9 cellular contexts compared by ENCODE assay signal in genomic region chr16:58501242-58502131, GRCh38. TPM values are rescaled to one million over a fixed set of nuclear protein-coding genes. Genes with fewer than 3 reads are reported as not detected.
DNase-seq lines count a peak whose midpoint lies in the region; ATAC-seq and TF ChIP-seq lines count a peak whose summit lies in the region.
"Had no signal": no experiment of that assay in that cellular context is flagged by ENCODE, and none has a peak within 500 bp of the region (broad histone marks: within the 10 kb centered on the region; RNA-seq: fewer than 3 reads in every experiment).

No MANE protein-coding gene starts in this region.

- TF ChIP-seq CTCF in left ventricle myocardium inferior (IDR thresholded peaks at IDR 0.05; ENCODE audit: borderline replicate concordance) (no peak), prostate gland (IDR thresholded peaks at IDR 0.05) (no peak)

- H3K27me3 Mint-ChIP-seq in activated naive CD4-positive, alpha-beta T cell treated with anti-CD3 and anti-CD28 coated beads, Interleukin-2, amount 50 U/mL, for 24 hours, result peaks cover 3% of the 10 kb centered on the region

- H3K36me3 ChIP-seq in left ventricle myocardium inferior, result peaks cover 19% of the 10 kb centered on the region
- no peaks in the 10 kb centered on the region for H3K36me3 ChIP-seq in prostate gland

- H3K9me3 Mint-ChIP-seq in activated naive CD4-positive, alpha-beta T cell treated with anti-CD3 and anti-CD28 coated beads, Interleukin-2, amount 50 U/mL, for 24 hours, result no peaks in the 10 kb centered on the region

- peak overlapping the region; percentile 83 for H3K4me3 Mint-ChIP-seq in activated naive CD4-positive, alpha-beta T cell treated with anti-CD3 and anti-CD28 coated beads, Interleukin-2, amount 50 U/mL, for 24 hours

- no peak for TF ChIP-seq POLR2A in prostate gland (IDR thresholded peaks at IDR 0.05)

- H3K27ac ChIP-seq in left ventricle myocardium inferior (replicated peaks) (peak overlapping the region; percentile 83), prostate gland (no peak overlapping the region)
- H3K27ac ChIP-seq: epithelial cell of prostate had no signal

- 16% methylated on average over 25 of the region's 42 CpGs for WGBS in prostate gland

- no peak for ATAC-seq in HG03460 (IDR thresholded peaks at IDR 0.05; ENCODE audit: unreplicated experiment)
- ATAC-seq in GM18517 (IDR thresholded peaks at IDR 0.05; ENCODE audit: unreplicated experiment), result no peak

- peaks cover 6% of the 10 kb centered on the region for H3K4me1 Mint-ChIP-seq in activated naive CD4-positive, alpha-beta T cell treated with anti-CD3 and anti-CD28 coated beads, Interleukin-2, amount 50 U/mL, for 24 hours

- H3K4me1 ChIP-seq in left ventricle myocardium inferior (peaks cover 46% of the 10 kb centered on the region), prostate gland (replicated peaks) (no peaks in the 10 kb centered on the region)

- DNase-seq in COLO668 (lab: John Stamatoyannopoulos, UW; ENCODE audit: unreplicated experiment), result peak; percentile 68
- DNase-seq in NCI-H2227 (lab: John Stamatoyannopoulos, UW; ENCODE audit: unreplicated experiment), result peak; percentile 83
- no peak for DNase-seq in left ventricle myocardium inferior
- no peak for DNase-seq in prostate gland (ENCODE audit: low spot score)
- no peak for DNase-seq in pons (ENCODE audit: low spot score)

- peaks cover 11% of the 10 kb centered on the region for H3K27me3 ChIP-seq in left ventricle myocardium inferior (ENCODE audit: low read depth)
- H3K27me3 ChIP-seq in prostate gland (replicated peaks; ENCODE audit: insufficient read depth), result no peaks in the 10 kb centered on the region

- no peaks in the 10 kb centered on the region for H3K36me3 Mint-ChIP-seq in activated naive CD4-positive, alpha-beta T cell treated with anti-CD3 and anti-CD28 coated beads, Interleukin-2, amount 50 U/mL, for 24 hours

- H3K9me3 ChIP-seq in left ventricle myocardium inferior (replicated peaks) (no peaks in the 10 kb centered on the region), prostate gland (no peaks in the 10 kb centered on the region)

- intact Hi-C loops in left ventricle myocardium inferior (cut with micrococcal nuclease), result no loop called here
- intact Hi-C loops in prostate gland (cut with DNase I), result no loop called here

- H3K4me3 ChIP-seq in left ventricle myocardium inferior (peak overlapping the region; percentile 25), prostate gland (peak overlapping the region; percentile 13 to 27)

- H3K27ac Mint-ChIP-seq in activated naive CD4-positive, alpha-beta T cell treated with anti-CD3 and anti-CD28 coated beads, Interleukin-2, amount 50 U/mL, for 24 hours, result no peak overlapping the region

RNA-seq across cellular contexts. Expression of gene NDRG4, which starts 1.5 kb away (rescaled TPM):
- 763 TPM for total RNA-seq in left ventricle myocardium inferior
- total RNA-seq in prostate gland, result 100 to 1,000 TPM in 1 of 2 donors, 10 to 100 TPM in 1; 13.4 to 359 TPM

RNA-seq across cellular contexts. Expression of gene SETD6, which starts 13.8 kb away (rescaled TPM):
- total RNA-seq in left ventricle myocardium inferior (16.8 TPM), prostate gland (10 to 100 TPM; 45.4 to 55.8 TPM)

Comparison
In these comparisons a context has a peak if more than half of its experiments do, and no peak if none do; other contexts are left out.
1. DNase-seq: peak in COLO668 (single experiment) and NCI-H2227 (single experiment); none in left ventricle myocardium inferior (single experiment), prostate gland (single experiment) and pons (single experiment).